14 cellular contexts compared by ENCODE assay signal in genomic region chr20:36866681-36867485, GRCh38. TPM values are rescaled to one million over a fixed set of nuclear protein-coding genes. Genes with fewer than 3 reads are reported as not detected.
DNase-seq lines count a peak whose midpoint lies in the region; ATAC-seq, FAIRE-seq and TF ChIP-seq lines count a peak whose summit lies in the region.
"Had no signal": no experiment of that assay in that cellular context is flagged by ENCODE, and none has a peak within 500 bp of the region (broad histone marks: within the 10 kb centered on the region; RNA-seq: fewer than 3 reads in every experiment).

No MANE protein-coding gene starts in this region.

- H3K4me3 Mint-ChIP-seq in nephron = peak overlapping the region; percentile 75 to 87 (median 83)
- no peak overlapping the region for H3K4me3 Mint-ChIP-seq in H9
- H3K4me3 Mint-ChIP-seq: activated T-cell treated with anti-CD3 and anti-CD28 coated beads, Interleukin-2, amount 50 U/mL, for 24 hours had no signal

- no peak overlapping the region for H2BK5ac ChIP-seq in H9 (ENCODE audit: insufficient read length, low read length)

- H3K23me2 ChIP-seq in H9 (ENCODE audit: insufficient read length, low read depth, low read length, poor library complexity, severe bottlenecking) = peaks cover 3% of the 10 kb centered on the region

- no peak overlapping the region for H2BK20ac ChIP-seq in H9 (ENCODE audit: low read depth, low read length, poor library complexity, severe bottlenecking)

- no peak for ATAC-seq in GM19467 (IDR thresholded peaks at IDR 0.05; ENCODE audit: unreplicated experiment)

- no peak overlapping the region for H2BK15ac ChIP-seq in H9 (ENCODE audit: low read depth, low read length)

- no peak overlapping the region for H3K14ac ChIP-seq in H9 (ENCODE audit: insufficient read depth, low read length)

- H3K56ac ChIP-seq in H9 (ENCODE audit: insufficient read length, low read depth, low read length) = no peak overlapping the region

- no peaks in the 10 kb centered on the region for H3K79me2 ChIP-seq in H9 (ENCODE audit: insufficient read depth, low read length)

- H2AFZ ChIP-seq in H9 (ENCODE audit: low read length) = no peak overlapping the region

- H4K91ac ChIP-seq in H9 (ENCODE audit: insufficient read length, low read depth, low read length) = no peak overlapping the region

- no peaks in the 10 kb centered on the region for H3K79me1 ChIP-seq in H9 (ENCODE audit: insufficient read depth, low read depth, low read length, poor library complexity, severe bottlenecking)

- H4K20me1 ChIP-seq in H9 (ENCODE audit: control insufficient read depth, insufficient read depth, insufficient read length) = no peaks in the 10 kb centered on the region

- H3K4me2 ChIP-seq in H9 (ENCODE audit: insufficient read depth, insufficient read length, low read length) = no peak overlapping the region

- FAIRE-seq in HTR-8/SVneo (lab: Jason Lieb, UNC) = peak; percentile 40
- FAIRE-seq: endothelial cell of umbilical vein had no signal

- H2BK12ac ChIP-seq in H9 (ENCODE audit: insufficient read length, low read depth, low read length) = no peak overlapping the region

- peak; percentile 36 for DNase-seq in Daoy (ENCODE audit: low read depth)
- no peak for DNase-seq in HTR-8/SVneo (ENCODE audit: insufficient read length, low spot score)
- no peak for DNase-seq in SK-N-DZ (ENCODE audit: low spot score)
- no peak for DNase-seq in H9
- DNase-seq in NCI-H226 = no peak
- DNase-seq: activated T-cell treated with anti-CD3 and anti-CD28 coated beads, Interleukin-2, amount 50 U/mL, for 24 hours; brain microvascular endothelial cell; Karpas-422; WERI-Rb-1 had no signal

- H3K36me3 Mint-ChIP-seq in nephron (ENCODE audit: low read depth) (no peaks in the 10 kb centered on the region), H9 (ENCODE audit: insufficient read depth in 1 of 3, low read depth in 3 of 3) (no peaks in the 10 kb centered on the region)

- H2AK5ac ChIP-seq in H9 (ENCODE audit: insufficient read length, low read length) = no peak overlapping the region

- TF ChIP-seq CTCF in nephron (IDR thresholded peaks at IDR 0.05; ENCODE audit: unreplicated experiment in 3 of 3) (no peak), H9 (conservative IDR thresholded peaks at IDR 0.05) (no peak)

- H3K27me3 Mint-ChIP-seq in nephron (ENCODE audit: low read depth) (no peaks in the 10 kb centered on the region), H9 (ENCODE audit: low read depth) (peaks cover 25% of the 10 kb centered on the region)

- no peak overlapping the region for H3T11ph ChIP-seq in H9 (ENCODE audit: low read length)

- H3K27me3 ChIP-seq in H9 (ENCODE audit: insufficient read depth, low read length) = no peaks in the 10 kb centered on the region
- H3K27me3 ChIP-seq: brain microvascular endothelial cell, testis had no signal

- peaks cover 2% of the 10 kb centered on the region; the same call in 1 of the 2 replicates for H3K4me1 ChIP-seq in H9 (ENCODE audit: insufficient read depth, low read length)

- no peak overlapping the region for H3K4ac ChIP-seq in H9 (ENCODE audit: low read depth, low read length)

- no peak overlapping the region for H4K5ac ChIP-seq in H9 (ENCODE audit: insufficient read length, low read depth, low read length)

- H3K18ac ChIP-seq in H9 (ENCODE audit: insufficient read length, low read depth, low read length) = no peak overlapping the region

- H3K9me3 Mint-ChIP-seq in nephron (no peaks in the 10 kb centered on the region), H9 (no peaks in the 10 kb centered on the region)
- H3K9me3 Mint-ChIP-seq: activated T-cell treated with anti-CD3 and anti-CD28 coated beads, Interleukin-2, amount 50 U/mL, for 24 hours had no signal

- no peak overlapping the region for H2BK120ac ChIP-seq in H9 (ENCODE audit: low read depth, low read length, poor library complexity, severe bottlenecking)

- H3K4me1 Mint-ChIP-seq in nephron = peaks cover 3% of the 10 kb centered on the region
- peaks cover 13 to 17% of the 10 kb centered on the region in 2 experiments for H3K4me1 Mint-ChIP-seq in H9

- WGBS in H9 (ENCODE audit: extremely low coverage, insufficient read length, low lambda C conversion rate) = no CpG with 5 or more reads among the region's 8 CpGs

- H3K9me3 ChIP-seq in H9 (ENCODE audit: control insufficient read depth, low read depth, low read length) = no peaks in the 10 kb centered on the region
- H3K9me3 ChIP-seq: testis had no signal

- H3K27ac Mint-ChIP-seq in nephron (peak overlapping the region; percentile 3 to 60 (median 54)), H9 (no peak overlapping the region; a peak in 1 of 7 replicates)
- H3K27ac Mint-ChIP-seq: activated T-cell treated with anti-CD3 and anti-CD28 coated beads, Interleukin-2, amount 50 U/mL, for 24 hours had no signal

- H3K23ac ChIP-seq in H9 (ENCODE audit: insufficient read length, low read depth, low read length) = no peak overlapping the region

- H3K27ac ChIP-seq in angular gyrus (ENCODE audit: low read depth, low read length) = peak overlapping the region; percentile 78
- no peak overlapping the region for H3K27ac ChIP-seq in H9 (ENCODE audit: insufficient read length, low read depth, low read length)
- H3K27ac ChIP-seq: brain microvascular endothelial cell, testis, WERI-Rb-1 had no signal

- no peak overlapping the region for H3K9ac ChIP-seq in H9 (ENCODE audit: extremely low read depth, insufficient read length, low read length)

- no peak overlapping the region for H4K8ac ChIP-seq in H9 (replicated peaks; ENCODE audit: insufficient read length, low read depth, low read length)

RNA-seq across cellular contexts. Expression of gene TLDC2, which starts 9.1 kb away (rescaled TPM):
- total RNA-seq in Daoy (2014; rRNA removed; shearing (Covaris generic)) = not detected in 2 replicates
- 0.44 and 0.70 TPM in 2 replicates for polyA plus RNA-seq in SK-N-DZ (2014; cell fraction: cytosol; rRNA removed)
- polyA plus RNA-seq in SK-N-DZ (2014; cell fraction: nucleus; rRNA removed) = 0.06 and 0.30 TPM in 2 replicates
- 0.11 TPM in 1 of 2 replicates, not detected in the other for total RNA-seq in H9 (2021)
- total RNA-seq: endothelial cell of umbilical vein had no signal
- polyA plus RNA-seq: endothelial cell of umbilical vein had no signal

Comparison
In these comparisons a context has a peak if more than half of its experiments do, and no peak if none do; other contexts are left out.
1. H3K27ac Mint-ChIP-seq: peak in nephron (3 of 3); none in H9 (0 of 3).
2. H3K4me3 Mint-ChIP-seq: peak in nephron (3 of 3); none in H9 (0 of 2).